ENCODE assay signal across 7 cellular contexts in genomic region chr15:56035166-56035565, GRCh38.
"Had no signal": no experiment of that assay in that cellular context is flagged by ENCODE, and none has a peak within 500 bp of the region (broad histone marks: within the 10 kb centered on the region; RNA-seq: fewer than 3 reads in every experiment).

No MANE protein-coding gene starts in this region.

- H3K27ac ChIP-seq: GM23248 had no signal

- H3K36me3 ChIP-seq: HAP-1 had no signal

- DNase-seq: GM23248, GOT3, H7, IMR-90 had no signal

- H3K4me3 ChIP-seq: GM23248, HAP-1, K562 had no signal

- ATAC-seq: HCT116, K562 had no signal

- H3K9me3 ChIP-seq: HAP-1 had no signal
